ENCODE assay signal across 23 cellular contexts in the genomic region with DNA sequence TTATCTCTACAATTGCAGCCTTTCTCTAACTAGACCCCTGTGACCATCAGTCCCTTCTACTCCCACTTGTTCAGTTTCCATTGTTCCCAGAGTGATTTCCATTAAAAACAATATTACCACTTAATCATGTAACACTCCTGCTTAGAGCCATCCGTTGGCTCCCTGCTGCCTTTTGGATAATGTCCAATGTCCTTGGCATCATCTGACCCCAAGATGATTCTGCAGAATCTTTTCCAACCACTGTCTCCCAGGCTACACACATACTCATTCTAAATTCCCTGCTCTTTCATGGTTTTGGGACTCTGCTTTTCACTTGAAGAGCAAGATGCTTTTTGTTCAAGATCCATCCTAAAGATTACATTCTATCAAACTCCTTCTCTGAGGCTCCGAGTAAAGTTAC. TPM values are rescaled to one million over a fixed set of nuclear protein-coding genes. Genes with fewer than 3 reads are reported as not detected.
"Had no signal": no experiment of that assay in that cellular context is flagged by ENCODE, and none has a peak within 500 bp of the region (broad histone marks: within the 10 kb centered on the region; RNA-seq: fewer than 3 reads in every experiment).

No MANE protein-coding gene starts in this region.

- H3K79me2 ChIP-seq: parathyroid adenoma had no signal

- ATAC-seq: gastrocnemius medialis; left lobe of liver; naive thymus-derived CD8-positive, alpha-beta T cell; stimulated activated naive CD8-positive, alpha-beta T cell treated with anti-CD3 and anti-CD28 coated beads, Interleukin-15, Interleukin-2, amounts not matched to agents 100 U/mL and 50 U/mL, for 24 hours; upper lobe of right lung had no signal

- H3K4me1 ChIP-seq: gastrocnemius medialis, upper lobe of right lung had no signal

- DNase-seq: activated CD4-positive, alpha-beta T cell treated with anti-CD3 and anti-CD28 coated beads for 1 hour; activated CD4-positive, alpha-beta T cell treated with anti-CD3 and anti-CD28 coated beads, Interleukin-2, amount 50 U/mL, for 48 hours; activated naive CD4-positive, alpha-beta T cell treated with anti-CD3 and anti-CD28 coated beads, Interleukin-2, amount 10 ng/mL, durations not matched to agents 7 days and 5 days; endodermal cell; gastrocnemius medialis; mammary epithelial cell; naive thymus-derived CD8-positive, alpha-beta T cell; retina; stimulated activated CD4-positive, alpha-beta T cell treated with anti-CD3 and anti-CD28 coated beads, Interleukin-4, amount 100 ng/mL, for 24 hours; stimulated activated CD8-positive, alpha-beta memory T cell treated with anti-CD3 and anti-CD28 coated beads, Interleukin-4, amount 100 ng/mL, for 48 hours; stimulated activated naive CD8-positive, alpha-beta T cell treated with anti-CD3 and anti-CD28 coated beads, Interleukin-15, Interleukin-2, amounts not matched to agents 100 U/mL and 50 U/mL, for 24 hours; T-helper 1 cell; T1000; upper lobe of right lung had no signal

- H3K27ac ChIP-seq: gastrocnemius medialis, neutrophil, parathyroid adenoma, thoracic aorta, upper lobe of right lung had no signal

- H3K4me3 ChIP-seq: gastrocnemius medialis, thoracic aorta, upper lobe of right lung had no signal

- H3K9ac ChIP-seq: parathyroid adenoma had no signal

- H3K36me3 ChIP-seq: gastrocnemius medialis, neutrophil, thoracic aorta, upper lobe of right lung had no signal

- H3K9me3 ChIP-seq: gastrocnemius medialis, neutrophil, thoracic aorta, upper lobe of right lung had no signal

RNA-seq across cellular contexts. Expression of a gene that starts 7.1 kb away (rescaled TPM):
- total RNA-seq: activated T-helper 2 cell treated with anti-CD3 and anti-CD28 coated beads, Interferon-gamma antibody, Interleukin-2, Interleukin-4, amounts not matched to agents 10 μg/mL and 5 μg/mL and 100 μg/mL, durations not matched to agents 14 hours and 24 hours and 36 hours; bronchial epithelial cell; chondrocyte; dermis microvascular lymphatic vessel endothelial cell; gastrocnemius medialis; left lobe of liver had no signal
- polyA plus RNA-seq: keratinocyte; naive thymus-derived CD8-positive, alpha-beta T cell had no signal
